10 cellular contexts compared by ENCODE assay signal in the genomic region with DNA sequence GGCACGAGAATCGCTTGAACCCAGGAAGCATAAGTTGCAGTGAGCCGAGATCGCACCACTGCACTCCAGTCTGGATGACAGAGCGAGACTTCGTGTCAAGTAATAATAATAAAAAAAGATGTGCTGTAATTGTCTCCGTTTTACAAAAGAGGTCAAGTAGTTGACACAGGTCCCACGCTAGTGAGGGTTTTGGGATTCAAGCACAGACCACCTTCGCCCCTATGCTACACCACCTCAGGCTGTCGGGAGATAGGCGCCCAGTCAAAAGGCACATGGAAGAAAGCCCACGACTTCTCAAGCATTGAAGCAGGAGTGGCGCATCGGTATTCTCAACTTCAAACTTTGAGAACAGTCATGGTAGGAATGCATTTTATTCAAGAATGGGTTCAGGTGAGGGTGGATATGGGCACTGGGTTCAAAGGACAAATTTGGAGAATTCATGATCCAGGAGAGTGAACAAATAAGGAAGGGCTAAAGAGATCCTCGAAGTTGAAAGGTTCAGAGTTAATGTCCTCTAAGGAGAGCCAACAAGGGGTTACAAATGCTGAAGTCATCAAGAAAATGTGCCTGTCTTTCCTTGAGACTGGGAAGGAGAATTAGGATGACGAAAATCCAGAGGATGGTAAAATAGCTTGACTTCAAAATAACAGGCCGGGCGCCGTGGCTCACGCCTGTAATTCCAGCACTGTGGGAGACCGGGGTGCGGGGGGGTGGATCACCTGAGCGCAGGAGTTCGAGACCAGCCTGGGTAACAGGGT. TPM values are rescaled to one million over a fixed set of nuclear protein-coding genes. Genes with fewer than 3 reads are reported as not detected.
DNase-seq lines count a peak whose midpoint lies in the region; ATAC-seq and TF ChIP-seq lines count a peak whose summit lies in the region.
"Had no signal": no experiment of that assay in that cellular context is flagged by ENCODE, and none has a peak within 500 bp of the region (broad histone marks: within the 10 kb centered on the region; RNA-seq: fewer than 3 reads in every experiment).

No MANE protein-coding gene starts in this region.

- TF ChIP-seq CTCF in OCI-LY3 (IDR thresholded peaks at IDR 0.05; ENCODE audit: low read depth, low read length) (no peak), chondrocyte (IDR thresholded peaks at IDR 0.05) (no peak), gastrocnemius medialis (IDR thresholded peaks at IDR 0.05 in 4 of 5, conservative IDR thresholded peaks at IDR 0.05 in 1 of 5) (no peak)

- H3K9ac ChIP-seq in OCI-LY3 (ENCODE audit: low read length), result peak overlapping the region; percentile 89; the same call in 1 of the 2 replicates

- DNase-seq in T-helper 1 cell (no peak), chondrocyte (ENCODE audit: low spot score) (peak; percentile 88), gastrocnemius medialis (no peak), GF-D8 (lab: John Stamatoyannopoulos, UW) (no peak), amygdala (lab: John Stamatoyannopoulos, UW) (no peak)
- DNase-seq: kidney had no signal

- peaks cover 33% of the 10 kb centered on the region for H3K4me1 Mint-ChIP-seq in T-helper 1 cell treated with Interleukin-12 subunit alpha and Interleukin-12 subunit beta and Interleukin-4 antibody, amounts not matched to agents 30 μg/mL and 1 μg/mL, for 36 hours (ENCODE audit: low read depth)
- peaks cover 18% of the 10 kb centered on the region for H3K4me1 Mint-ChIP-seq in chondrocyte (ENCODE audit: low read depth)

- intact Hi-C loops in gastrocnemius medialis (cut with DNase I; ENCODE audit: low total_unique reads), result loop anchor here (5.0 kb wide), 2 partner anchors 39 to 266 kb away; partner anchors contain the start of gene PRKAR1A

- H3K79me2 ChIP-seq in OCI-LY3 (ENCODE audit: low read length), result peaks cover 24% of the 10 kb centered on the region

- no peaks in the 10 kb centered on the region for H4K20me1 ChIP-seq in OCI-LY3 (ENCODE audit: insufficient read depth, low read length)

- H3K36me3 Mint-ChIP-seq in T-helper 1 cell treated with Interleukin-12 subunit alpha and Interleukin-12 subunit beta and Interleukin-4 antibody, amounts not matched to agents 30 μg/mL and 1 μg/mL, for 36 hours (ENCODE audit: low read depth), result peaks cover 23% of the 10 kb centered on the region
- H3K36me3 Mint-ChIP-seq in chondrocyte (ENCODE audit: low read depth), result no peaks in the 10 kb centered on the region

- H3K4me2 ChIP-seq in OCI-LY3 (ENCODE audit: low read length), result peak overlapping the region; percentile 65

- ATAC-seq in gastrocnemius medialis (no peak), HG02884 (IDR thresholded peaks at IDR 0.05; ENCODE audit: unreplicated experiment) (no peak)

- no peaks in the 10 kb centered on the region for H3K9me3 Mint-ChIP-seq in T-helper 1 cell treated with Interleukin-12 subunit alpha and Interleukin-12 subunit beta and Interleukin-4 antibody, amounts not matched to agents 30 μg/mL and 1 μg/mL, for 36 hours
- no peaks in the 10 kb centered on the region for H3K9me3 Mint-ChIP-seq in chondrocyte (ENCODE audit: low read depth)

- no peaks in the 10 kb centered on the region for H3K27me3 Mint-ChIP-seq in T-helper 1 cell treated with Interleukin-12 subunit alpha and Interleukin-12 subunit beta and Interleukin-4 antibody, amounts not matched to agents 30 μg/mL and 1 μg/mL, for 36 hours (ENCODE audit: low read depth)
- no peaks in the 10 kb centered on the region for H3K27me3 Mint-ChIP-seq in chondrocyte (ENCODE audit: low read depth)

- in situ Hi-C loops in gastrocnemius medialis (cut with MboI; ENCODE audit: low sequenced_read_pairs in 4 of 4), result no loop called here

- H3K4me1 ChIP-seq in OCI-LY3 (ENCODE audit: low read length) (peaks cover 16% of the 10 kb centered on the region), gastrocnemius medialis (peaks cover 12 to 14% of the 10 kb centered on the region in 2 donors)

- H3K4me3 Mint-ChIP-seq in T-helper 1 cell treated with Interleukin-12 subunit alpha and Interleukin-12 subunit beta and Interleukin-4 antibody, amounts not matched to agents 30 μg/mL and 1 μg/mL, for 36 hours, result peak overlapping the region; percentile 78
- H3K4me3 Mint-ChIP-seq in chondrocyte (ENCODE audit: unreplicated experiment), result peak overlapping the region; percentile 56

- peak overlapping the region; percentile 97 for H3K4me3 ChIP-seq in OCI-LY3 (ENCODE audit: low read length)
- H3K4me3 ChIP-seq in gastrocnemius medialis, result peak overlapping the region in 2 of 4 donors; percentile 95 to 97

- H3K27ac ChIP-seq in OCI-LY3 (ENCODE audit: low read length) (peak overlapping the region; percentile 81; the same call in 1 of the 2 replicates), gastrocnemius medialis (peak overlapping the region; percentile 89 to 100 (median 98))

- H3K27ac Mint-ChIP-seq in T-helper 1 cell treated with Interleukin-12 subunit alpha and Interleukin-12 subunit beta and Interleukin-4 antibody, amounts not matched to agents 30 μg/mL and 1 μg/mL, for 36 hours, result peak overlapping the region; percentile 94
- no peak overlapping the region for H3K27ac Mint-ChIP-seq in chondrocyte (ENCODE audit: unreplicated experiment)

- H3K36me3 ChIP-seq in OCI-LY3 (replicated peaks; ENCODE audit: low read depth, low read length) (peaks cover 7% of the 10 kb centered on the region), gastrocnemius medialis (peaks cover 0 to 14% of the 10 kb centered on the region in 2 donors)

- TF ChIP-seq POLR2A in gastrocnemius medialis (IDR thresholded peaks at IDR 0.05), result no peak

- H2AFZ ChIP-seq in OCI-LY3 (ENCODE audit: low read depth, low read length), result no peak overlapping the region

- H3K9me3 ChIP-seq in OCI-LY3 (ENCODE audit: insufficient read depth, low read length), result no peaks in the 10 kb centered on the region
- H3K9me3 ChIP-seq in gastrocnemius medialis, result no peaks in the 10 kb centered on the region
- H3K9me3 ChIP-seq: HAP-1 had no signal

- H3K27me3 ChIP-seq in OCI-LY3 (ENCODE audit: low read depth, low read length) (no peaks in the 10 kb centered on the region), gastrocnemius medialis (no peaks in the 10 kb centered on the region)

RNA-seq across cellular contexts. Expression of gene AMZ2, which starts 1.4 kb away (rescaled TPM):
- total RNA-seq in chondrocyte (66.5 to 80.4 TPM (median 78.2 TPM) in 3 replicates), gastrocnemius medialis (10 to 100 TPM; 47.6 to 86.9 (median 61.8) TPM)

RNA-seq across cellular contexts. Expression of gene SLC16A6, which starts 44.5 kb away (rescaled TPM):
- total RNA-seq in chondrocyte, result 0.15 to 0.44 TPM (median 0.31 TPM) in 3 replicates
- 1 to 10 TPM in 3 of 4 donors, under 1 TPM in 1; 0.66 to 7.1 (median 3.8) TPM for total RNA-seq in gastrocnemius medialis

RNA-seq across cellular contexts. Expression of gene ARSG, which starts 44.8 kb away (rescaled TPM):
- total RNA-seq in chondrocyte (5.8 to 9.1 TPM (median 7.4 TPM) in 3 replicates), gastrocnemius medialis (1 to 10 TPM; 3.3 to 6.1 (median 5.4) TPM)
